7 cellular contexts compared by ENCODE assay signal in the genomic region with DNA sequence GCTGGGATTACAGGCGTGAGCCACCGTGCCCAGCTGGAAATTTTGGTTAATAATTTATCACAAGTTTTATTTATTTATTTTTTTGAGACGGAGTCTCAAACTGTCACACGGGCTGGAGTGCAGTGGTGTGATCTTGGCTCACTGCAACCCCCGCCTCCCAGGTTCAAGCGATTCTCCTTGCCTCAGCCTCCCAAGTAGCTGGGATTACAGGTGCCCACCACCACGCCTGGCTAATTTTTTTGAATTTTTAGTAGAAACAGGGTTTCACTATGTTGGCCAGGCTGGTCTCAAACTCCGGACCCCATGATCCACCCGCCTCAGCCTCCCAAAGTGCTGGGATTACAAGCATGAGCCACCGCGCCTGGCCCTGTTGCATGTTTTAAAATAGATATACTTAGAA. TPM values are rescaled to one million over a fixed set of nuclear protein-coding genes. Genes with fewer than 3 reads are reported as not detected.
DNase-seq lines count a peak whose midpoint lies in the region; ATAC-seq, FAIRE-seq and TF ChIP-seq lines count a peak whose summit lies in the region.
"Not testable (repeated sequence)": the region's sequence is repeated elsewhere in the genome, so short reads cannot be mapped to it uniquely, and the experiment has no call there.

No MANE protein-coding gene starts in this region.

- H3K4me1 Mint-ChIP-seq in Calu3 (ENCODE audit: low read depth, unreplicated experiment), result not testable (repeated sequence)
- H3K4me1 Mint-ChIP-seq in activated T-cell treated with anti-CD3 and anti-CD28 coated beads, Interleukin-2, amount 50 U/mL, for 24 hours (ENCODE audit: low read depth), result peaks cover 45% of the 10 kb centered on the region

- not testable (repeated sequence) for ATAC-seq in K562

- not testable (repeated sequence) for H3K27me3 Mint-ChIP-seq in Calu3 (ENCODE audit: unreplicated experiment); activated T-cell treated with anti-CD3 and anti-CD28 coated beads, Interleukin-2, amount 50 U/mL, for 24 hours

- H3K4me3 ChIP-seq in Jurkat, Clone E6-1 (ENCODE audit: low read length), result peak overlapping the region; percentile 74
- H3K4me3 ChIP-seq in SK-N-SH (ENCODE audit: low read depth in 2 of 2, low read length in 1 of 2) (peak overlapping the region in 1 of 2 experiments; percentile 69; a peak in 1 of 4 replicates), K562 (peak overlapping the region; percentile 95), iPS-20b (ENCODE audit: low read length) (peak overlapping the region; percentile 98)
- H3K4me3 ChIP-seq in osteoblast (ENCODE audit: insufficient read depth, low read length), result not testable (repeated sequence)

- not testable (repeated sequence) for FAIRE-seq in K562 (lab: Jason Lieb, UNC)

- intact Hi-C loops in Calu3 (cut with micrococcal nuclease; ENCODE audit: unreplicated experiment); K562 (cut with micrococcal nuclease): not testable (repeated sequence)

- in situ Hi-C loops in K562 (cut with MboI), result not testable (repeated sequence)

- CTCF ChIA-PET in Calu3 (lab: Charles Lee); SK-N-SH (lab: Yijun Ruan, JAX); K562 (lab: Yijun Ruan, JAX; ENCODE audit: low intra/inter-chr PET ratio): not testable (repeated sequence)

- not testable (repeated sequence) for H3K36me3 ChIP-seq in SK-N-SH (replicated peaks in 1 of 2; ENCODE audit: control insufficient read depth in 1 of 2, insufficient read depth in 2 of 2, low read length in 1 of 2); K562 (ENCODE audit: control insufficient read depth, insufficient read depth, low read length); iPS-20b (ENCODE audit: insufficient read depth, low read depth, low read length); osteoblast (ENCODE audit: insufficient read depth, low read length)

- H3K27me3 ChIP-seq in SK-N-SH (ENCODE audit: insufficient read depth); K562 (ENCODE audit: control insufficient read depth in 2 of 2, insufficient read depth in 2 of 2, low read length in 2 of 2); iPS-20b (ENCODE audit: insufficient read depth, low read length); osteoblast (ENCODE audit: insufficient read depth, low read length): not testable (repeated sequence)

- not testable (repeated sequence) for H3K4me1 ChIP-seq in SK-N-SH (ENCODE audit: control insufficient read depth in 1 of 2, insufficient read depth in 2 of 2, low read depth in 1 of 2, low read length in 1 of 2); iPS-20b (ENCODE audit: insufficient read depth, low read length)
- H3K4me1 ChIP-seq in K562 (replicated peaks in 1 of 2; ENCODE audit: control insufficient read depth in 2 of 2, insufficient read depth in 2 of 2, low read length in 2 of 2) (peaks cover 3 to 13% of the 10 kb centered on the region in 2 experiments; a peak in 3 of 5 replicates), osteoblast (ENCODE audit: insufficient read depth, low read length) (peaks cover 24% of the 10 kb centered on the region)

- not testable (repeated sequence) for H3K9me2 ChIP-seq in SK-N-SH

- not testable (repeated sequence) for H2AFZ ChIP-seq in SK-N-SH (ENCODE audit: low read depth); K562 (ENCODE audit: low read depth, low read length); osteoblast (ENCODE audit: low read length)

- POLR2A ChIA-PET in SK-N-SH (lab: Yijun Ruan, JAX), result not testable (repeated sequence)
- POLR2A ChIA-PET in K562 (lab: Yijun Ruan, JAX), result interaction anchor here (0.7 to 3.4 kb wide), 2 partner anchors 11 to 42 kb away, joined by 3 to 26 read pairs; a partner anchor contains a TSS

- not testable (repeated sequence) for H3K27ac ChIP-seq in SK-N-SH (ENCODE audit: low read depth in 2 of 2, low read length in 1 of 2); K562 (ENCODE audit: extremely low read depth, low read depth, low read length); iPS-20b (ENCODE audit: low read length); osteoblast (ENCODE audit: low read depth, low read length)

- H4K20me1 ChIP-seq in SK-N-SH (ENCODE audit: insufficient read depth); K562 (replicated peaks; ENCODE audit: control insufficient read depth, insufficient read depth, low read length); osteoblast (ENCODE audit: insufficient read depth, low read length): not testable (repeated sequence)

- peaks cover 40% of the 10 kb centered on the region for H3K36me3 Mint-ChIP-seq in Calu3 (ENCODE audit: insufficient read depth, unreplicated experiment)
- peaks cover 48% of the 10 kb centered on the region for H3K36me3 Mint-ChIP-seq in activated T-cell treated with anti-CD3 and anti-CD28 coated beads, Interleukin-2, amount 50 U/mL, for 24 hours (ENCODE audit: low read depth)

- not testable (repeated sequence) for H3K27ac Mint-ChIP-seq in Calu3 (ENCODE audit: unreplicated experiment)
- peak overlapping the region; percentile 98 for H3K27ac Mint-ChIP-seq in activated T-cell treated with anti-CD3 and anti-CD28 coated beads, Interleukin-2, amount 50 U/mL, for 24 hours

- not testable (repeated sequence) for TF ChIP-seq POLR2A in K562 (conservative IDR thresholded peaks at IDR 0.05)

- WGBS in SK-N-SH (ENCODE audit: low lambda C conversion rate), result 93% methylated on average over 7 of the region's 11 CpGs
- WGBS in K562 (ENCODE audit: insufficient coverage, low coverage, missing lambda C conversion rate), result 54% methylated on average over 9 of the region's 11 CpGs

- not testable (repeated sequence) for H3F3A ChIP-seq in SK-N-SH (replicated peaks; ENCODE audit: insufficient read depth)

- peak overlapping the region; percentile 86 for H3K4me3 Mint-ChIP-seq in Calu3 (ENCODE audit: low read depth, unreplicated experiment)
- H3K4me3 Mint-ChIP-seq in activated T-cell treated with anti-CD3 and anti-CD28 coated beads, Interleukin-2, amount 50 U/mL, for 24 hours, result peak overlapping the region; percentile 95

- TF ChIP-seq RAD21 in SK-N-SH (IDR thresholded peaks at IDR 0.05; ENCODE audit: low read length); K562 (CRISPR knock-in tag; conservative IDR thresholded peaks at IDR 0.05 in 1 of 2, IDR thresholded peaks at IDR 0.05 in 1 of 2): not testable (repeated sequence)

- H3K9me1 ChIP-seq in K562 (ENCODE audit: control insufficient read depth, insufficient read depth, low read length), result not testable (repeated sequence)

- not testable (repeated sequence) for TF ChIP-seq CTCF in Calu3 (IDR thresholded peaks at IDR 0.05; ENCODE audit: unreplicated experiment); SK-N-SH (IDR thresholded peaks at IDR 0.05); K562 (IDR thresholded peaks at IDR 0.05 in 2 of 3, conservative IDR thresholded peaks at IDR 0.05 in 1 of 3; ENCODE audit: insufficient read depth in 2 of 3, low read depth in 1 of 3, low read length in 3 of 3); osteoblast (IDR thresholded peaks at IDR 0.05; ENCODE audit: extremely low read depth, low read depth, low read length)

- not testable (repeated sequence) for BruUV-seq in Calu3 (replicated peaks; lab: Mats Ljungman, UMichigan); K562 (replicated peaks; lab: Mats Ljungman, UMichigan)

- DNase-seq in Calu3; Jurkat, Clone E6-1 (ENCODE audit: low read depth, low spot score); SK-N-SH; activated T-cell treated with anti-CD3 and anti-CD28 coated beads, Interleukin-2, amount 50 U/mL, for 24 hours; K562 (ENCODE audit: extremely low read depth in 1 of 4, low spot score in 3 of 4); osteoblast (ENCODE audit: insufficient read length, low spot score, missing footprints): not testable (repeated sequence)

- not testable (repeated sequence) for H3K9me3 ChIP-seq in SK-N-SH; K562 (replicated peaks; ENCODE audit: control insufficient read depth, insufficient read depth, low read depth, low read length); iPS-20b (ENCODE audit: insufficient read depth, low read depth, low read length); osteoblast (ENCODE audit: low read depth, low read length)

- H3K4me2 ChIP-seq in SK-N-SH (peak overlapping the region; percentile 78; the same call in 1 of the 2 replicates), osteoblast (ENCODE audit: insufficient read depth, low read length) (peak overlapping the region; percentile 88)
- not testable (repeated sequence) for H3K4me2 ChIP-seq in K562 (ENCODE audit: insufficient read depth, low read length)

- TF ChIP-seq EP300 in SK-N-SH (IDR thresholded peaks at IDR 0.05; ENCODE audit: borderline replicate concordance in 1 of 2, low read depth in 1 of 2, low read length in 1 of 2); K562 (IDR thresholded peaks at IDR 0.05; ENCODE audit: low read length): not testable (repeated sequence)

- H3K9ac ChIP-seq in SK-N-SH, result not testable (repeated sequence)
- H3K9ac ChIP-seq in K562 (ENCODE audit: insufficient read depth in 1 of 2, low read depth in 2 of 2, low read length in 2 of 2) (peak overlapping the region; percentile 68 to 97; a peak in 2 of 4 replicates), iPS-20b (ENCODE audit: low read depth, low read length) (peak overlapping the region; percentile 94; the same call in 1 of the 2 replicates)

- H3K79me2 ChIP-seq in SK-N-SH (ENCODE audit: insufficient read depth) (peaks cover 67% of the 10 kb centered on the region), K562 (ENCODE audit: control insufficient read depth, insufficient read depth, low read length) (peaks cover 71% of the 10 kb centered on the region), osteoblast (ENCODE audit: insufficient read depth, low read length) (peaks cover 67% of the 10 kb centered on the region)

- not testable (repeated sequence) for H3K9me3 Mint-ChIP-seq in Calu3 (ENCODE audit: low read depth, unreplicated experiment); activated T-cell treated with anti-CD3 and anti-CD28 coated beads, Interleukin-2, amount 50 U/mL, for 24 hours

RNA-seq across cellular contexts. Expression of a gene that starts 1.8 kb away (rescaled TPM):
- total RNA-seq in Calu3 (2022) (205 and 213 TPM in 2 replicates), K562 (2014; rRNA removed) (193 and 196 TPM in 2 replicates), K562 (2014; rRNA removed; fragmentation: Illumina TruSeq; extraction: Trizol) (147 and 185 TPM in 2 replicates), K562 (2015; rRNA removed; fragmentation: Illumina TruSeq; extraction: Trizol) (179 and 193 TPM in 2 replicates), K562 (2021) (279 and 283 TPM in 2 replicates), osteoblast (56.1 and 58.0 TPM in 2 replicates)
- 344 TPM for polyA plus RNA-seq in Jurkat, Clone E6-1 (2012; ENCODE audit: insufficient read depth, insufficient read length)
- polyA plus RNA-seq in SK-N-SH (2012; rRNA removed) (273 and 282 TPM in 2 replicates), K562 (2011; rRNA removed) (243 and 271 TPM in 2 replicates), K562 (2014; fragmentation: Illumina TruSeq; extraction: Trizol) (294 and 334 TPM in 2 replicates), K562 (2014; fragmentation: Nextera tagmentation; extraction: Ambion mirVana) (100 to 1,000 TPM; 884 to 981 TPM), K562 (2014; rRNA removed) (286 and 317 TPM in 2 replicates)
- polyA plus RNA-seq in SK-N-SH (2012; cell fraction: cytosol; rRNA removed), result 227 and 250 TPM in 2 replicates
- 109 and 112 TPM in 2 replicates for polyA plus RNA-seq in SK-N-SH (2012; cell fraction: nucleus; rRNA removed)
- 64.9 and 85.4 TPM in 2 replicates for total RNA-seq in K562 (2011; cell fraction: chromatin; rRNA removed; ENCODE audit: low replicate concordance)
- total RNA-seq in K562 (2011; cell fraction: nucleolus; rRNA removed), result 65.5 and 66.1 TPM in 2 replicates
- total RNA-seq in K562 (2011; cell fraction: nucleoplasm; rRNA removed), result 94.7 and 101 TPM in 2 replicates
- 304 and 417 TPM in 2 replicates for polyA plus RNA-seq in K562 (2011; cell fraction: cytosol; rRNA removed)
- polyA plus RNA-seq in K562 (2011; cell fraction: nucleus; rRNA removed), result 108 and 115 TPM in 2 replicates
- 157 and 244 TPM in 2 replicates for polyA plus RNA-seq in K562 (2012)
- polyA minus RNA-seq in K562 (2011; rRNA and poly(A)+ RNA removed), result 136 and 166 TPM in 2 replicates
- polyA minus RNA-seq in K562 (2011; cell fraction: cytosol; rRNA and poly(A)+ RNA removed), result 93.1 and 107 TPM in 2 replicates
- polyA minus RNA-seq in K562 (2011; cell fraction: nucleus; rRNA and poly(A)+ RNA removed), result 23.7 and 30.3 TPM in 2 replicates

RNA-seq across cellular contexts. Expression of a gene that starts 12.4 kb away (rescaled TPM):
- total RNA-seq in Calu3 (2022), result 0.68 and 0.83 TPM in 2 replicates
- polyA plus RNA-seq in Jurkat, Clone E6-1 (2012; ENCODE audit: insufficient read depth, insufficient read length), result 5.2 TPM
- polyA plus RNA-seq in SK-N-SH (2012; rRNA removed), result not detected in 2 replicates
- polyA plus RNA-seq in SK-N-SH (2012; cell fraction: cytosol; rRNA removed), result 0.01 and 0.04 TPM in 2 replicates
- polyA plus RNA-seq in SK-N-SH (2012; cell fraction: nucleus; rRNA removed), result 0.05 and 0.18 TPM in 2 replicates
- total RNA-seq in K562 (2011; cell fraction: chromatin; rRNA removed; ENCODE audit: low replicate concordance), result 0.48 TPM in 1 of 2 replicates, not detected in the other
- 0.39 TPM in 1 of 2 replicates, not detected in the other for total RNA-seq in K562 (2011; cell fraction: nucleolus; rRNA removed)
- total RNA-seq in K562 (2011; cell fraction: nucleoplasm; rRNA removed), result 1.6 TPM in 1 of 2 replicates, not detected in the other
- 0.18 TPM in 1 of 2 replicates, not detected in the other for total RNA-seq in K562 (2014; rRNA removed)
- total RNA-seq in K562 (2014; rRNA removed; fragmentation: Illumina TruSeq; extraction: Trizol), result not detected in 2 replicates
- total RNA-seq in K562 (2015; rRNA removed; fragmentation: Illumina TruSeq; extraction: Trizol), result 0.75 TPM in 1 of 2 replicates, not detected in the other
- total RNA-seq in K562 (2021), result 0.31 and 0.47 TPM in 2 replicates
- polyA plus RNA-seq in K562 (2011; rRNA removed), result 0.33 and 0.61 TPM in 2 replicates
- polyA plus RNA-seq in K562 (2011; cell fraction: cytosol; rRNA removed), result 0.73 and 2.2 TPM in 2 replicates
- polyA plus RNA-seq in K562 (2011; cell fraction: nucleus; rRNA removed), result 0.81 and 1.1 TPM in 2 replicates
- polyA plus RNA-seq in K562 (2012), result 0.66 and 1.2 TPM in 2 replicates
- polyA plus RNA-seq in K562 (2014; fragmentation: Illumina TruSeq; extraction: Trizol), result 0.16 and 0.17 TPM in 2 replicates
- polyA plus RNA-seq in K562 (2014; fragmentation: Nextera tagmentation; extraction: Ambion mirVana), result under 1 TPM; 0.08 to 0.18 TPM
- polyA plus RNA-seq in K562 (2014; rRNA removed), result 0.15 and 0.68 TPM in 2 replicates
- 0.25 and 0.27 TPM in 2 replicates for polyA minus RNA-seq in K562 (2011; rRNA and poly(A)+ RNA removed)
- polyA minus RNA-seq in K562 (2011; cell fraction: cytosol; rRNA and poly(A)+ RNA removed), result not detected in 2 replicates
- polyA minus RNA-seq in K562 (2011; cell fraction: nucleus; rRNA and poly(A)+ RNA removed), result 0.40 and 1.2 TPM in 2 replicates
- 0.29 and 0.36 TPM in 2 replicates for total RNA-seq in osteoblast
